ENCODE assay signal across 8 cellular contexts in the genomic region with DNA sequence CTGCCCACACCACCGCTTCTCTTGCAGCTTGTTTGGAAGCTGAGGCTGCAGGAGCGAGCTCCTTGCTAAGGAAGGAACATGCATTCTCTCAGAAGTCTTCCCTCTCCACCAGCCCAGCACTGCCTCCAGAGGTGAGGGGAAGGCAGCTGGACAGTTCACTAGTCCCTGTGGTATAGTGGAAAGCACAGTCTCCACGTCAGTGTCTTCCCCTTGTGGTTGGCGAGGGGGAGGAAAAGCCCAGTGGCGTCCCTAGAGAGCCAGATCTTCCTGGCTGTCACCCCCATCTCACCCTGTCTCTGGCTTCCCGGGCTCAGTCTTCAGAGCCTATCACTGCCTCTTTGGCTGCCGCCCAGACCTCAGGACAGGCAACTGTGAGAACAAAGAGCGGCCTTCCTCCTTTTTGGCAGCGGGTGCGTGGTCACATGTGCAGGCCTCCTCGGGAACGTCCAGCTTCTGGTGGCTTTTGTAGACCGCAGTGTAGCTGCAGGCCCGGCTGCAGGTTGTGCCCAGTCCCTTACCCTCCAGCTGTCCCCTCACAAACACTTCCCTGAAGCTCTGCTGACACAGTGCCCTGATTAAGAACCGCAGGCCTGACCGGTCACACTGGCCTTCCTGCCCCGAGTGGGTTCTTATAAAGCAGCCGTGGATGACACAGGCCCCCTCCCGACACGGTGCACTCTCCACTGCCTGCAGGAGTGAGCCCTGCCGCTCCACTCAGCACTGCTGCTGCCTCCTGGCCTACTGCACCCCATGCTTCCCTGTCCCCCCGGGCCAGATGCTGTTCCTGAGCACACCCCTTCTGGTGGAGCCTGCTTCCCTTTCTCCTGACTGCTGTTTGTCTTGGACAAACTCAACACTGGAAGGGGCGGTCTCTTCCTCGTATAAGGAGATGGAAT.
DNase-seq lines count a peak whose midpoint lies in the region; ATAC-seq, FAIRE-seq and TF ChIP-seq lines count a peak whose summit lies in the region.

No MANE protein-coding gene starts in this region.

- H4K20me1 ChIP-seq in BLaER1 treated with 17β-estradiol and CSF1 and Interleukin-3, amounts not matched to agents 10 nM and 100 nM: peaks cover 0 to 19% (median 0%) of the 10 kb centered on the region in 11 experiments; a peak in 1 of 22 replicates

- H2AFZ ChIP-seq in parathyroid adenoma: peak overlapping the region; percentile 47

- H3K4me3 ChIP-seq in BLaER1 treated with 17β-estradiol and CSF1 and Interleukin-3, amounts not matched to agents 10 nM and 100 nM: peak overlapping the region; percentile 4 to 46 (median 30); a peak in 14 of 20 replicates
- H3K4me3 ChIP-seq in HFF-Myc (replicated peaks; ENCODE audit: low read depth, low read length) (no peak overlapping the region), parathyroid adenoma (ENCODE audit: low read depth, low read length) (no peak overlapping the region)

- H3K4me2 ChIP-seq in BLaER1 treated with 17β-estradiol and CSF1 and Interleukin-3, amounts not matched to agents 10 nM and 100 nM: peak overlapping the region; percentile 83 to 97 (median 89)
- H3K4me2 ChIP-seq in parathyroid adenoma (ENCODE audit: low read length): peak overlapping the region; percentile 37

- H3K27ac ChIP-seq in BLaER1 treated with 17β-estradiol and CSF1 and Interleukin-3, amounts not matched to agents 10 nM and 100 nM: peak overlapping the region in 9 of 11 experiments; percentile 40 to 87 (median 77); a peak in 19 of 22 replicates
- H3K27ac ChIP-seq in parathyroid adenoma: peak overlapping the region; percentile 91

- peaks cover 50 to 100% (median 89%) of the 10 kb centered on the region in 10 experiments for H3K4me1 ChIP-seq in BLaER1 treated with 17β-estradiol and CSF1 and Interleukin-3, amounts not matched to agents 10 nM and 100 nM
- peaks cover 70% of the 10 kb centered on the region for H3K4me1 ChIP-seq in parathyroid adenoma

- peak overlapping the region in 9 of 11 experiments; percentile 3 to 82 (median 71); a peak in 17 of 22 replicates for H3K9ac ChIP-seq in BLaER1 treated with 17β-estradiol and CSF1 and Interleukin-3, amounts not matched to agents 10 nM and 100 nM
- no peak overlapping the region for H3K9ac ChIP-seq in parathyroid adenoma

- H3K79me2 ChIP-seq in parathyroid adenoma: peaks cover 12% of the 10 kb centered on the region

- no peaks in the 10 kb centered on the region for H3K36me3 ChIP-seq in BLaER1 treated with 17β-estradiol and CSF1 and Interleukin-3, amounts not matched to agents 10 nM and 100 nM
- H3K36me3 ChIP-seq in parathyroid adenoma (ENCODE audit: control insufficient read depth, insufficient read depth, low read length): no peaks in the 10 kb centered on the region

- peaks cover 0 to 16% (median 0%) of the 10 kb centered on the region in 11 experiments; a peak in 2 of 22 replicates for H3K27me3 ChIP-seq in BLaER1 treated with 17β-estradiol and CSF1 and Interleukin-3, amounts not matched to agents 10 nM and 100 nM
- no peaks in the 10 kb centered on the region for H3K27me3 ChIP-seq in parathyroid adenoma (ENCODE audit: control insufficient read depth, insufficient read depth, low read length)

- H3K9me3 ChIP-seq in BLaER1 treated with 17β-estradiol and CSF1 and Interleukin-3, amounts not matched to agents 10 nM and 100 nM (replicated peaks in 1 of 11): no peaks in the 10 kb centered on the region
- H3K9me3 ChIP-seq in parathyroid adenoma (ENCODE audit: control insufficient read depth, low read length): no peaks in the 10 kb centered on the region

- no peak for FAIRE-seq in frontal cortex (lab: Jason Lieb, UNC)

- peak; percentile 17 for TF ChIP-seq CTCF in HFF-Myc (IDR thresholded peaks at IDR 0.05; ENCODE audit: low read depth, low read length, missing control alignments)
- TF ChIP-seq CTCF in parathyroid adenoma (IDR thresholded peaks at IDR 0.05): peak; percentile 87

- ATAC-seq in HG02981 (IDR thresholded peaks at IDR 0.05; ENCODE audit: unreplicated experiment): no peak

- DNase-seq in HFF-Myc (ENCODE audit: extremely low read depth, low read depth) (no peak), T1000 (lab: John Stamatoyannopoulos, UW) (peak; percentile 80), frontal cortex (ENCODE audit: low spot score in 2 of 2) (peak; percentile 36 to 54), NCI-H774 (lab: John Stamatoyannopoulos, UW) (no peak), DMS53 treated with DMSO at 0.1 percent for 48 hours (lab: John Stamatoyannopoulos, UW; ENCODE audit: unreplicated experiment) (no peak)

Comparison
In these comparisons a context has a peak if more than half of its experiments do, and no peak if none do; other contexts are left out.
1. H3K4me3 ChIP-seq: peak in BLaER1 treated with 17β-estradiol and CSF1 and Interleukin-3, amounts not matched to agents 10 nM and 100 nM (10 of 10); none in HFF-Myc (single experiment) and parathyroid adenoma (single experiment).
2. DNase-seq: peak in T1000 (single experiment) and frontal cortex (2 of 2); none in HFF-Myc (single experiment), NCI-H774 (single experiment) and DMS53 treated with DMSO at 0.1 percent for 48 hours (single experiment).